ENCODE assay signal across 1 cellular context in the genomic region with DNA sequence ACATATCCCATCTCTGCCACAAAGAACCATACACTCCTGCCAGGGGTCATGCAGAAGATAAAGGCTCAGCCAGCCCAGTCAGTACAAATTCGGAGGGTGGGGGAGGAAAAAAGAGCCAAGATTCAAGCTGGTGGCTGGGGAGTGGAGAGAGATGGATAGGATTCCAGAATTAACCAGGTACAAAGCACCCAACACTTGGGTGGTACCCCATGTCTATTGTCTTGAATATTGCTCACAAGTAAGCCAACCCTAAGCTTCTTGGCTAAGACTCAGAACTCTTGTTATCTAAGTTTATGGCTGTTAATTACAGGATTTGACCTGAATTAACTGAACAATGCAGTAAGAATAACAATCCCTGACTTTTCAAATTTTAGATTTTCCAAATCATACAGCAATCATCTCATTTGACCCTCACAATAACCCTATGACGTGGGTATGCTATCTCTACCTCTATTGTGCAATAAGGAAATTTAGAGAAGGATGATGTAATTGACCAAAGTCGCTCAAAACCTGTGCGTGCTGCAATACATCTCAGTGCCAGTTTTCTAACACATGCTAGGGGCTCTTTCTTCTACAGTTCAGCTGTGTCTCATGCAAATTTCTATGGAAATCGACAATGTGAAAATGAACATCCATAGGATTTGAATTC.
TF ChIP-seq lines count a peak whose summit lies in the region.

No MANE protein-coding gene starts in this region.

TF ChIP-seq in HepG2, 621 proteins besides CTCF, POLR2A, EP300 and RAD21:
- TF ChIP-seq CEBPG (CRISPR knock-in tag; IDR thresholded peaks at IDR 0.05) (0 out of 2 replicates have a peak, but pooled peaks have one; percentile 5), ZNF343 (CRISPR knock-in tag; IDR thresholded peaks at IDR 0.05) (no peak), CEBPB (IDR thresholded peaks at IDR 0.05; ENCODE audit: borderline replicate concordance, low read depth, low read length) (peak; percentile 71)
